8 cellular contexts compared by ENCODE assay signal in the genomic region with DNA sequence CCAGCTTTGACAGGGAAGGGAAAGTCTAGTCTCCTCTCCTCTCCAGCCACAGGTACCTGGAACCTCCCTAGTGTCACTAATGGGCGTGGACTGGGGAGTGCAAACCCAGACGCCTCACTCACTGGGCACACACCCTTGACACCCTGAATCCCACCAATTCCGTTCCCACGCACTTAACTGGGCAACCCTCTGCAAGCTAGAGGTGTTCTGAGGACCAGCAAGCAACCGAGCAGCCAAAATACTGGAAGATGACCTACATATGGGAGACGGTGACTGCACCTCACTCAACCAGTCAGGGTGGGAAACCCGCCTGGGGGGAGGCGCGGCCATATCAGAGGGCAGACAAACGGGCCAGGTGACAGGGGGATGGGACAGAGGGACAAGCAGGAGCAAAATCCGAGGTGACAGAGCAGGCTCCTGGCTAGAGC. TPM values are rescaled to one million over a fixed set of nuclear protein-coding genes. Genes with fewer than 3 reads are reported as not detected.
DNase-seq lines count a peak whose midpoint lies in the region; ATAC-seq and TF ChIP-seq lines count a peak whose summit lies in the region.

No MANE protein-coding gene starts in this region.

- peak overlapping the region; percentile 92 for H3K4me3 ChIP-seq in smooth muscle cell

- no peak overlapping the region for H4K5ac ChIP-seq in H9 (ENCODE audit: insufficient read length, low read depth, low read length)

- H2BK15ac ChIP-seq in H9 (ENCODE audit: low read depth, low read length): no peak overlapping the region

- peaks cover 2% of the 10 kb centered on the region; the same call in 1 of the 2 replicates for H3K27me3 Mint-ChIP-seq in H9 (ENCODE audit: low read depth)

- peak overlapping the region; percentile 63 for H4K91ac ChIP-seq in H9 (ENCODE audit: insufficient read length, low read depth, low read length)

- H3T11ph ChIP-seq in H9 (ENCODE audit: low read length): no peak overlapping the region

- no peak overlapping the region for H3K27ac ChIP-seq in H9 (ENCODE audit: insufficient read length, low read depth, low read length)
- H3K27ac ChIP-seq in foreskin keratinocyte: peak overlapping the region; percentile 45
- H3K27ac ChIP-seq in smooth muscle cell (ENCODE audit: low read depth): peak overlapping the region; percentile 57

- H3K27ac Mint-ChIP-seq in H9: peak overlapping the region in 1 of 3 experiments; percentile 65; a peak in 4 of 7 replicates

- H3K36me3 ChIP-seq in smooth muscle cell (ENCODE audit: low read depth): no peaks in the 10 kb centered on the region

- H2AK5ac ChIP-seq in H9 (ENCODE audit: insufficient read length, low read length): no peak overlapping the region

- H3K9ac ChIP-seq in H9 (ENCODE audit: extremely low read depth, insufficient read length, low read length) (peak overlapping the region; percentile 66), smooth muscle cell (ENCODE audit: low read depth) (peak overlapping the region; percentile 86)

- H3K79me2 ChIP-seq in H9 (ENCODE audit: insufficient read depth, low read length) (peaks cover 12% of the 10 kb centered on the region; the same call in 1 of the 2 replicates), smooth muscle cell (ENCODE audit: low read depth) (peaks cover 39% of the 10 kb centered on the region)

- H3K4me2 ChIP-seq in H9 (ENCODE audit: insufficient read depth, insufficient read length, low read length) (peak overlapping the region; percentile 74), smooth muscle cell (peak overlapping the region; percentile 95)

- peaks cover 23% of the 10 kb centered on the region for H3K79me1 ChIP-seq in H9 (ENCODE audit: insufficient read depth, low read depth, low read length, poor library complexity, severe bottlenecking)

- H3K4me1 ChIP-seq in H9 (ENCODE audit: insufficient read depth, low read length): peaks cover 11% of the 10 kb centered on the region; the same call in 1 of the 2 replicates
- peaks cover 6% of the 10 kb centered on the region for H3K4me1 ChIP-seq in foreskin keratinocyte
- H3K4me1 ChIP-seq in smooth muscle cell (ENCODE audit: low read depth): peaks cover 9% of the 10 kb centered on the region

- DNase-seq in H9 (no peak), foreskin keratinocyte (no peak), smooth muscle cell (lab: John Stamatoyannopoulos, UW; ENCODE audit: unreplicated experiment) (no peak), NCI-H510A (lab: John Stamatoyannopoulos, UW) (no peak), EL (no peak)
- peak; percentile 65 for DNase-seq in activated CD8-positive, alpha-beta memory T cell treated with anti-CD3 and anti-CD28 coated beads, Interleukin-2, amount 50 U/mL, for 4 hours

- no peak overlapping the region for H2BK20ac ChIP-seq in H9 (ENCODE audit: low read depth, low read length, poor library complexity, severe bottlenecking)

- ATAC-seq in foreskin keratinocyte (no peak), HG03460 (IDR thresholded peaks at IDR 0.05; ENCODE audit: unreplicated experiment) (no peak), GM18858 (IDR thresholded peaks at IDR 0.05; ENCODE audit: unreplicated experiment) (no peak)

- H3K56ac ChIP-seq in H9 (ENCODE audit: insufficient read length, low read depth, low read length): no peak overlapping the region

- H3F3A ChIP-seq in smooth muscle cell (ENCODE audit: low read depth): peaks cover 5% of the 10 kb centered on the region

- H2BK5ac ChIP-seq in H9 (ENCODE audit: insufficient read length, low read length): no peak overlapping the region

- no peak overlapping the region for H3K4ac ChIP-seq in H9 (ENCODE audit: low read depth, low read length)

- peak overlapping the region; percentile 51; the same call in 1 of the 2 replicates for H3K14ac ChIP-seq in H9 (ENCODE audit: insufficient read depth, low read length)

- H4K8ac ChIP-seq in H9 (replicated peaks; ENCODE audit: insufficient read length, low read depth, low read length): no peak overlapping the region

- H3K4me1 Mint-ChIP-seq in H9: peaks cover 33 to 34% of the 10 kb centered on the region in 2 experiments

- no peaks in the 10 kb centered on the region for H4K20me1 ChIP-seq in H9 (ENCODE audit: control insufficient read depth, insufficient read depth, insufficient read length)
- H4K20me1 ChIP-seq in smooth muscle cell (ENCODE audit: low read depth): peaks cover 50% of the 10 kb centered on the region

- H3K18ac ChIP-seq in H9 (ENCODE audit: insufficient read length, low read depth, low read length): no peak overlapping the region

- H3K36me3 Mint-ChIP-seq in H9 (ENCODE audit: insufficient read depth in 1 of 3, low read depth in 3 of 3): 0 out of 7 replicates have a peak, but pooled peaks cover 0 to 4% (median 0%) of the 10 kb centered on the region in 3 experiments

- WGBS in H9 (ENCODE audit: extremely low coverage, insufficient read length, low lambda C conversion rate): no CpG with 5 or more reads among the region's 11 CpGs
- 17% methylated on average over 11 of the region's 11 CpGs for WGBS in smooth muscle cell (ENCODE audit: low lambda C conversion rate)

- H2BK12ac ChIP-seq in H9 (ENCODE audit: insufficient read length, low read depth, low read length): no peak overlapping the region

- H3K23ac ChIP-seq in H9 (ENCODE audit: insufficient read length, low read depth, low read length): no peak overlapping the region

- H3K4me3 Mint-ChIP-seq in H9: peak overlapping the region; percentile 91 to 95

- no peaks in the 10 kb centered on the region for H3K27me3 ChIP-seq in H9 (ENCODE audit: insufficient read depth, low read length)
- no peaks in the 10 kb centered on the region for H3K27me3 ChIP-seq in foreskin keratinocyte
- no peaks in the 10 kb centered on the region for H3K27me3 ChIP-seq in smooth muscle cell (ENCODE audit: low read depth)

- H3K9me3 Mint-ChIP-seq in H9: no peaks in the 10 kb centered on the region; a peak in 1 of 5 replicates

- TF ChIP-seq CTCF in H9 (conservative IDR thresholded peaks at IDR 0.05) (no peak), foreskin keratinocyte (conservative IDR thresholded peaks at IDR 0.05) (no peak), smooth muscle cell (IDR thresholded peaks at IDR 0.05; ENCODE audit: borderline replicate concordance, insufficient read depth, poor library complexity, severe bottlenecking) (no peak)

- H2BK120ac ChIP-seq in H9 (ENCODE audit: low read depth, low read length, poor library complexity, severe bottlenecking): no peak overlapping the region

- peaks cover 9% of the 10 kb centered on the region for H3K23me2 ChIP-seq in H9 (ENCODE audit: insufficient read length, low read depth, low read length, poor library complexity, severe bottlenecking)

- H2AFZ ChIP-seq in H9 (ENCODE audit: low read length) (no peak overlapping the region), smooth muscle cell (ENCODE audit: low read depth) (no peak overlapping the region)

- no peaks in the 10 kb centered on the region for H3K9me3 ChIP-seq in H9 (ENCODE audit: control insufficient read depth, low read depth, low read length)
- no peaks in the 10 kb centered on the region for H3K9me3 ChIP-seq in smooth muscle cell (replicated peaks; ENCODE audit: low read depth)

RNA-seq across cellular contexts. Expression of gene ABHD17A, which starts 1.0 kb away (rescaled TPM):
- 47.5 and 50.3 TPM in 2 replicates for total RNA-seq in H9 (2021)
- total RNA-seq in foreskin keratinocyte: 49.1 and 50.3 TPM in 2 replicates
- polyA plus RNA-seq in foreskin keratinocyte: 69.0 and 76.6 TPM in 2 replicates
- 42.9 and 49.2 TPM in 2 replicates for total RNA-seq in smooth muscle cell
- 98.3 and 106 TPM in 2 replicates for polyA plus RNA-seq in smooth muscle cell

RNA-seq across cellular contexts. Expression of gene ADAT3, which starts 20.9 kb away (rescaled TPM):
- 12.2 and 12.9 TPM in 2 replicates for total RNA-seq in H9 (2021)
- total RNA-seq in foreskin keratinocyte: 2.7 and 3.2 TPM in 2 replicates
- polyA plus RNA-seq in foreskin keratinocyte: 3.8 and 4.8 TPM in 2 replicates
- total RNA-seq in smooth muscle cell: 0.49 and 0.58 TPM in 2 replicates
- 2.0 and 4.8 TPM in 2 replicates for polyA plus RNA-seq in smooth muscle cell

RNA-seq across cellular contexts. Expression of gene SCAMP4, which starts 20.9 kb away (rescaled TPM):
- 65.0 and 69.0 TPM in 2 replicates for total RNA-seq in H9 (2021)
- total RNA-seq in foreskin keratinocyte: 35.2 and 42.2 TPM in 2 replicates
- 44.0 and 45.1 TPM in 2 replicates for polyA plus RNA-seq in foreskin keratinocyte
- 72.6 and 96.9 TPM in 2 replicates for total RNA-seq in smooth muscle cell
- polyA plus RNA-seq in smooth muscle cell: 54.5 and 74.1 TPM in 2 replicates

RNA-seq across cellular contexts. Expression of gene KLF16, which starts 20.9 kb away (rescaled TPM):
- total RNA-seq in H9 (2021): 66.5 and 66.8 TPM in 2 replicates
- 19.0 and 20.7 TPM in 2 replicates for total RNA-seq in foreskin keratinocyte
- polyA plus RNA-seq in foreskin keratinocyte: 28.7 and 29.0 TPM in 2 replicates
- 4.3 and 5.8 TPM in 2 replicates for total RNA-seq in smooth muscle cell
- 15.4 and 16.7 TPM in 2 replicates for polyA plus RNA-seq in smooth muscle cell

RNA-seq across cellular contexts. Expression of gene REXO1, which starts 36.0 kb away (rescaled TPM):
- total RNA-seq in H9 (2021) (45.6 and 56.8 TPM in 2 replicates), foreskin keratinocyte (21.6 and 23.8 TPM in 2 replicates), smooth muscle cell (5.0 and 10.6 TPM in 2 replicates)
- polyA plus RNA-seq in foreskin keratinocyte (21.0 and 21.8 TPM in 2 replicates), smooth muscle cell (11.6 and 17.9 TPM in 2 replicates)
